Comparison of ENCODE assay signal across 11 cellular contexts in genomic region chr17:76219670-76220383, GRCh38.
"Had no signal": no experiment of that assay in that cellular context is flagged by ENCODE, and none has a peak within 500 bp of the region (broad histone marks: within the 10 kb centered on the region; RNA-seq: fewer than 3 reads in every experiment).

No MANE protein-coding gene starts in this region.

- H3K4me3 ChIP-seq: dorsolateral prefrontal cortex, lower lobe of right lung, transverse colon had no signal

- H3K9me3 Mint-ChIP-seq: mesothelial cell of epicardium had no signal

- FAIRE-seq: small intestine had no signal

- H3K36me3 ChIP-seq: lower lobe of right lung, transverse colon had no signal

- H3K36me3 Mint-ChIP-seq: mesothelial cell of epicardium had no signal

- H3K4me1 ChIP-seq: lower lobe of right lung had no signal

- H3K27me3 ChIP-seq: dorsolateral prefrontal cortex, transverse colon had no signal

- H3K27ac Mint-ChIP-seq: activated naive CD8-positive, alpha-beta T cell; mesothelial cell of epicardium had no signal

- H3K9me3 ChIP-seq: lower lobe of right lung, transverse colon had no signal

- DNase-seq: activated CD4-positive, CD25-positive, alpha-beta regulatory T cell treated with anti-CD3 and anti-CD28 coated beads, Interleukin-2, amount 50 U/mL, for 72 hours; activated T-cell treated with anti-CD3 and anti-CD28 coated beads for 4 hours; anterior cingulate cortex; dorsolateral prefrontal cortex; hypothalamus; lower lobe of right lung; right cardiac atrium had no signal

- H3K27me3 Mint-ChIP-seq: activated naive CD8-positive, alpha-beta T cell had no signal

- H3K27ac ChIP-seq: dorsolateral prefrontal cortex, lower lobe of right lung had no signal

- H3K4me3 Mint-ChIP-seq: activated naive CD8-positive, alpha-beta T cell; mesothelial cell of epicardium had no signal
